In the genomic region with DNA sequence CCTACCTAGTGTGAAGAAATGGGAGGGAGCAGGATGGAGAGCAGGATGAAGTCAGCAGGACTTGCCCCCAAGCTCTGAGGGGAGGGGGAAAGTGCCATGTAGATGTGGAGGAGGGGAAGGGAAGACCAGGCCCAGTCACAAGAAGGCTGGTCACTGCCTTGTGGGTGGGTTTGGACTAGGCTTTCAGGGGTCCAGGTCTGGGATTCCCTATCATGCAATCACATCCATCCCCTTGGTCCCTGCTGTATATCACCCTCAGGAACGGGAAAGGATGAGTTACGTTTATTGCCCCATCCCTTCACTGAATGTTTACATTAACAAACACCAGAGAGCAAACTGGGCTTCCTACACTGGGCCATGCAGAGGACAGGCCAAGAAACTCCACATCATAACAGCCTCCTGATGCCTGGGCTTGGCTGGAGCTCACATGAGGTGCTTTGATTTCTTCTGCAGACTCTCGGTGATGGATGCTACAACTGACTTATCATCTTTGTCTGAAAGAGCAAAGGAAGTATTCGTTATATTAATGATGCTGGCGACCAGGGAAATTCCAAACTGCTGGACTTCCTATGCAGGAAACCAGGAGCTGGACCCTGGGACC, we compare ENCODE assay signal across 20 cellular contexts. TPM values are rescaled to one million over a fixed set of nuclear protein-coding genes. Genes with fewer than 3 reads are reported as not detected.
"Had no signal": no experiment of that assay in that cellular context is flagged by ENCODE, and none has a peak within 500 bp of the region (broad histone marks: within the 10 kb centered on the region; RNA-seq: fewer than 3 reads in every experiment).

No MANE protein-coding gene starts in this region.

- H3K9me3 Mint-ChIP-seq: activated naive CD8-positive, alpha-beta T cell treated with anti-CD3 and anti-CD28 coated beads, Interleukin-2, amount 50 U/mL, for 24 hours; activated T-cell treated with anti-CD3 and anti-CD28 coated beads, Interleukin-2, amount 50 U/mL, for 24 hours; activated T-helper 2 cell treated with anti-CD3 and anti-CD28 coated beads, Interferon-gamma antibody, Interleukin-2, Interleukin-4, amounts not matched to agents 10 μg/mL and 5 μg/mL and 100 μg/mL, durations not matched to agents 14 hours and 24 hours and 36 hours; central memory CD8-positive, alpha-beta T cell; mesothelial cell of epicardium; nephron; stimulated activated memory B cell treated with anti-CD40 and anti-IgM and Interleukin-4, amounts not matched to agents 10 μg/mL and 1 μg/mL and 100 μg/mL, for 72 hours; T-cell had no signal

- H3K36me3 ChIP-seq: brain microvascular endothelial cell, colonic mucosa, thoracic aorta had no signal

- ATAC-seq: activated naive CD8-positive, alpha-beta T cell treated with anti-CD3 and anti-CD28 coated beads, Interleukin-2, amount 50 U/mL, for 24 hours; lower lobe of right lung; sciatic nerve; stimulated activated memory B cell treated with anti-CD40 and anti-IgM and Interleukin-4, amounts not matched to agents 10 μg/mL and 1 μg/mL and 100 μg/mL, for 72 hours; T-cell had no signal

- H3K36me3 Mint-ChIP-seq: mesothelial cell of epicardium; stimulated activated memory B cell treated with anti-CD40 and anti-IgM and Interleukin-4, amounts not matched to agents 10 μg/mL and 1 μg/mL and 100 μg/mL, for 72 hours; T-cell had no signal

- H3K27ac ChIP-seq: brain microvascular endothelial cell, colonic mucosa, epithelial cell of prostate, lower lobe of right lung, stomach, thoracic aorta, upper lobe of left lung had no signal

- H3K27ac Mint-ChIP-seq: activated naive CD8-positive, alpha-beta T cell treated with anti-CD3 and anti-CD28 coated beads, Interleukin-2, amount 50 U/mL, for 24 hours; activated T-cell treated with anti-CD3 and anti-CD28 coated beads, Interleukin-2, amount 50 U/mL, for 24 hours; activated T-helper 2 cell treated with anti-CD3 and anti-CD28 coated beads, Interferon-gamma antibody, Interleukin-2, Interleukin-4, amounts not matched to agents 10 μg/mL and 5 μg/mL and 100 μg/mL, durations not matched to agents 14 hours and 24 hours and 36 hours; nephron; stimulated activated memory B cell treated with anti-CD40 and anti-IgM and Interleukin-4, amounts not matched to agents 10 μg/mL and 1 μg/mL and 100 μg/mL, for 72 hours had no signal

- DNase-seq: activated naive CD4-positive, alpha-beta T cell; activated naive CD8-positive, alpha-beta T cell treated with anti-CD3 and anti-CD28 coated beads, Interleukin-2, amount 50 U/mL, for 24 hours; activated T-cell treated with anti-CD3 and anti-CD28 coated beads, Interleukin-2, amount 50 U/mL, for 24 hours; aorta; brain microvascular endothelial cell; colonic mucosa; lower lobe of right lung; stimulated activated CD4-positive, alpha-beta T cell treated with anti-CD3 and anti-CD28 coated beads, Interleukin-15, amount 100 ng/mL, for 24 hours; stomach; T-cell; upper lobe of left lung had no signal

- H3K4me3 ChIP-seq: colonic mucosa, lower lobe of right lung, smooth muscle cell, stomach, thoracic aorta, upper lobe of left lung had no signal

- H3K27me3 ChIP-seq: colonic mucosa, upper lobe of left lung had no signal

- H3K4me3 Mint-ChIP-seq: activated T-cell treated with anti-CD3 and anti-CD28 coated beads, Interleukin-2, amount 50 U/mL, for 24 hours; mesothelial cell of epicardium; nephron; stimulated activated memory B cell treated with anti-CD40 and anti-IgM and Interleukin-4, amounts not matched to agents 10 μg/mL and 1 μg/mL and 100 μg/mL, for 72 hours had no signal

- H3K9me3 ChIP-seq: colonic mucosa, lower lobe of right lung, stomach, thoracic aorta, upper lobe of left lung had no signal

RNA-seq across cellular contexts. Expression of a gene that starts 21.8 kb away (rescaled TPM):
- total RNA-seq: smooth muscle cell had no signal
- polyA plus RNA-seq: aorta, smooth muscle cell had no signal
